In genomic region chr3:132034486-132035464, GRCh38 we compare ENCODE assay signal across 8 cellular contexts. TPM values are rescaled to one million over a fixed set of nuclear protein-coding genes. Genes with fewer than 3 reads are reported as not detected.
DNase-seq lines count a peak whose midpoint lies in the region; ATAC-seq and TF ChIP-seq lines count a peak whose summit lies in the region.

Gene CPNE4, minus strand, starts transcription at chr3:132035014.

- H3K27ac ChIP-seq in DOHH2 (ENCODE audit: low read depth, low read length) (no peak within 1 kb of the TSS), SJCRH30 (no peak within 1 kb of the TSS), ovary (no peak within 1 kb of the TSS)

- in situ Hi-C loops in HAP-1 (cut with MboI; ENCODE audit: low sequenced_read_pairs) = loop anchor here (10.0 kb wide), 1 partner anchor 240 kb away; no protein-coding TSS in a partner anchor

- H3K9me3 Mint-ChIP-seq in activated naive CD4-positive, alpha-beta T cell treated with anti-CD3 and anti-CD28 coated beads, Interleukin-2, amount 50 U/mL, for 72 hours = no peaks in the 10 kb centered on the region

- H3K9me2 ChIP-seq in DOHH2 (replicated peaks; ENCODE audit: control insufficient read depth, low read length) = no peaks in the 10 kb centered on the region

- H3K9me3 ChIP-seq in DOHH2 (ENCODE audit: control insufficient read depth, insufficient read depth, low read length) = no peaks in the 10 kb centered on the region
- H3K9me3 ChIP-seq in HAP-1 = no peaks in the 10 kb centered on the region
- no peaks in the 10 kb centered on the region; the same call in 1 of the 2 replicates for H3K9me3 ChIP-seq in SJCRH30 (replicated peaks)
- H3K9me3 ChIP-seq in ovary = no peaks in the 10 kb centered on the region

- TF ChIP-seq EP300 in ovary (IDR thresholded peaks at IDR 0.05) = no peak

- peak; percentile 67 to 95 for DNase-seq in HAP-1 (ENCODE audit: low spot score in 2 of 2)
- peak; percentile 85 for DNase-seq in NAMALWA (ENCODE audit: low spot score)
- DNase-seq in SJCRH30 = peak; percentile 75 to 86
- DNase-seq in activated naive CD4-positive, alpha-beta T cell treated with anti-CD3 and anti-CD28 coated beads, Interleukin-2, amount 50 U/mL, for 72 hours (ENCODE audit: low spot score in 2 of 2) = peak in 1 of 2 donors; percentile 88
- peak; percentile 87 for DNase-seq in Right ventricle myocardium inferior (ENCODE audit: missing footprints)
- DNase-seq in ovary = peak in 4 of 5 donors; percentile 23 to 76 (median 52)
- DNase-seq in ureter (ENCODE audit: low spot score) = peak; percentile 80

- H3K4me3 ChIP-seq in DOHH2 (ENCODE audit: low read length) = no peak within 1 kb of the TSS
- peak within 1 kb of the TSS; percentile 17 for H3K4me3 ChIP-seq in HAP-1
- H3K4me3 ChIP-seq in SJCRH30 = no peak within 1 kb of the TSS
- no peak within 1 kb of the TSS for H3K4me3 ChIP-seq in ovary

- no peak for TF ChIP-seq POLR2A in ovary (IDR thresholded peaks at IDR 0.05)

- H3K36me3 Mint-ChIP-seq in activated naive CD4-positive, alpha-beta T cell treated with anti-CD3 and anti-CD28 coated beads, Interleukin-2, amount 50 U/mL, for 72 hours = peaks cover 6 to 12% of the 10 kb centered on the region in 2 donors

- H4K20me1 ChIP-seq in DOHH2 (ENCODE audit: control insufficient read depth, insufficient read depth, low read depth, low read length) = no peaks in the 10 kb centered on the region

- H3K4me1 ChIP-seq in DOHH2 (ENCODE audit: control insufficient read depth, low read length) = no peaks in the 10 kb centered on the region
- peaks cover 4% of the 10 kb centered on the region; the same call in 1 of the 2 replicates for H3K4me1 ChIP-seq in HAP-1
- no peaks in the 10 kb centered on the region for H3K4me1 ChIP-seq in SJCRH30
- H3K4me1 ChIP-seq in ovary (ENCODE audit: insufficient read depth) = no peaks in the 10 kb centered on the region

- H3F3A ChIP-seq in DOHH2 (ENCODE audit: control insufficient read depth, insufficient read depth) = no peaks in the 10 kb centered on the region

- intact Hi-C loops in Right ventricle myocardium inferior (cut with DNase I) = loop anchor here (10.0 kb wide), 1 partner anchor 490 kb away; no protein-coding TSS in a partner anchor
- intact Hi-C loops in ovary (cut with DNase I) = no loop called here

- H3K36me3 ChIP-seq in DOHH2 (ENCODE audit: control insufficient read depth, low read length) = no peaks in the 10 kb centered on the region
- H3K36me3 ChIP-seq in HAP-1 (replicated peaks) = no peaks in the 10 kb centered on the region
- no peaks in the 10 kb centered on the region for H3K36me3 ChIP-seq in SJCRH30
- H3K36me3 ChIP-seq in ovary = no peaks in the 10 kb centered on the region

- 4% methylated on average over 49 of the region's 49 CpGs for WGBS in ovary, 3 donors

- peak; percentile 59 to 98 for ATAC-seq in activated naive CD4-positive, alpha-beta T cell treated with anti-CD3 and anti-CD28 coated beads, Interleukin-2, amount 50 U/mL, for 72 hours
- peak; percentile 90 for ATAC-seq in Right ventricle myocardium inferior

- no peak within 1 kb of the TSS for H3K27ac Mint-ChIP-seq in activated naive CD4-positive, alpha-beta T cell treated with anti-CD3 and anti-CD28 coated beads, Interleukin-2, amount 50 U/mL, for 72 hours

- TF ChIP-seq CTCF in DOHH2 (IDR thresholded peaks at IDR 0.05; ENCODE audit: low read depth, low read length, poor library complexity, severe bottlenecking) (peak; percentile 85), ovary (IDR thresholded peaks at IDR 0.05) (no peak)

- H3K79me2 ChIP-seq in DOHH2 (ENCODE audit: control insufficient read depth, low read length) = no peaks in the 10 kb centered on the region

- H3K4me2 ChIP-seq in DOHH2 (ENCODE audit: low read length) = no peak within 1 kb of the TSS

- peaks cover 7% of the 10 kb centered on the region; the same call in 1 of the 2 replicates for H3K27me3 ChIP-seq in DOHH2 (ENCODE audit: control insufficient read depth, low read length)
- peaks cover 47% of the 10 kb centered on the region for H3K27me3 ChIP-seq in HAP-1 (ENCODE audit: low read depth)
- 0 out of 2 replicates have a peak, but pooled peaks cover 5% of the 10 kb centered on the region for H3K27me3 ChIP-seq in SJCRH30
- no peaks in the 10 kb centered on the region for H3K27me3 ChIP-seq in ovary

RNA-seq across cellular contexts. Expression of gene CPNE4, which starts in this region (rescaled TPM):
- total RNA-seq in SJCRH30 (2014; rRNA removed; shearing (Covaris generic)) = 0.04 and 0.10 TPM in 2 replicates
- total RNA-seq in activated naive CD4-positive, alpha-beta T cell treated with anti-CD3 and anti-CD28 coated beads, Interleukin-2, amount 50 U/mL, for 72 hours = under 1 TPM in 1 of 2 donors, not detected in 1; 0.07 TPM
- 41.0 TPM for total RNA-seq in Right ventricle myocardium inferior
- total RNA-seq in ovary = under 1 TPM in 1 of 7 donors, not detected in 6; 0.11 TPM
- under 1 TPM; 0.13 to 0.27 TPM for polyA plus RNA-seq in ovary
- total RNA-seq in ureter = 1.9 TPM

Comparison
In these comparisons a context has a peak if more than half of its experiments do, and no peak if none do; other contexts are left out.
1. RNA of gene CPNE4 (total RNA-seq): 41.0 TPM in Right ventricle myocardium inferior (single experiment); 1.9 TPM in ureter (single experiment), 0.07 TPM in activated naive CD4-positive, alpha-beta T cell treated with anti-CD3 and anti-CD28 coated beads, Interleukin-2, amount 50 U/mL, for 72 hours, 0.04 to 0.10 TPM in SJCRH30 and 0.11 TPM in ovary; every median in the first group is over 10 times any median in the second.
2. Peak in DNase-seq in SJCRH30; RNA of the gene not detected or under 1 TPM.
3. Peak in ATAC-seq in activated naive CD4-positive, alpha-beta T cell treated with anti-CD3 and anti-CD28 coated beads, Interleukin-2, amount 50 U/mL, for 72 hours; RNA of the gene not detected or under 1 TPM.
4. Peak in DNase-seq in ovary; RNA of the gene not detected or under 1 TPM.